ENCODE assay signal across 19 cellular contexts in the genomic region with DNA sequence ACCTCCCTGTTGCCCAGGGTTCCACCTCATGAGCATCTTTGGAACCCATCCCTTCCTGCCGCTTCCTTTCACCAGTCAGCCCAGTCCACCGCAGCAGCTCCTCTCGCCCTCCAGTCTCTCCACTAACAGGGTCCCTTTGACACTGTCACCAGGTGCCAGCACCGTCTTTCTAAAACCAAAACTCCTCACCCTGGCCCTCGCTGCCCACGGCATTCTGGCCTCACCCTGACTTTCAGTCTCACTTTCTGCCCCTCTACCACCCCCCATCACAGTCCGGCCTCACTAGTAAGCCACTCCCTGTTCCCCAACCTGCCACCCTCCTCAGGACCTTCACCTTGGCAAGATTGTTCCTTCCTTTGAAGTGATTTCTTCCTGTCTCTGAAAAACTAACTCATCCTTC.
"Had no signal": no experiment of that assay in that cellular context is flagged by ENCODE, and none has a peak within 500 bp of the region (broad histone marks: within the 10 kb centered on the region; RNA-seq: fewer than 3 reads in every experiment).

No MANE protein-coding gene starts in this region.

- H3K27ac ChIP-seq: body of pancreas, lower lobe of right lung, parathyroid adenoma, right lobe of liver had no signal

- H3K27ac Mint-ChIP-seq: activated naive CD4-positive, alpha-beta T cell treated with anti-CD3 and anti-CD28 coated beads, Interleukin-2, amount 50 U/mL, for 24 hours had no signal

- H3K36me3 Mint-ChIP-seq: activated naive CD4-positive, alpha-beta T cell treated with anti-CD3 and anti-CD28 coated beads, Interleukin-2, amount 50 U/mL, for 24 hours; natural killer cell had no signal

- DNase-seq: activated CD8-positive, alpha-beta memory T cell treated with anti-CD3 and anti-CD28 coated beads, Interleukin-2, amount 50 U/mL, for 4 hours; activated effector memory CD4-positive, alpha-beta T cell treated with anti-CD3 and anti-CD28 coated beads, Interleukin-2, amount 50 U/mL, for 16 hours; activated T-cell treated with anti-CD3 and anti-CD28 coated beads, Interleukin-2, amount 50 U/mL, for 4 hours; body of pancreas; caudate nucleus; erythroblast; foreskin melanocyte; hypothalamus; islet precursor cell; lower lobe of right lung; natural killer cell; right lobe of liver; small intestine; stimulated activated CD4-positive, alpha-beta T cell treated with anti-CD3 and anti-CD28 coated beads, Interleukin-15, amount 100 ng/mL, for 24 hours; stimulated activated CD4-positive, alpha-beta T cell treated with anti-CD3 and anti-CD28 coated beads, Interleukin-2, amount 100 ng/mL, for 48 hours had no signal

- H3K9me3 ChIP-seq: body of pancreas, lower lobe of right lung, right lobe of liver had no signal

- H3K4me3 Mint-ChIP-seq: activated naive CD4-positive, alpha-beta T cell treated with anti-CD3 and anti-CD28 coated beads, Interleukin-2, amount 50 U/mL, for 24 hours; activated T-cell treated with anti-CD3 and anti-CD28 coated beads, Interleukin-2, amount 50 U/mL, for 4 hours; natural killer cell had no signal

- H3K9me3 Mint-ChIP-seq: activated naive CD4-positive, alpha-beta T cell treated with anti-CD3 and anti-CD28 coated beads, Interleukin-2, amount 50 U/mL, for 24 hours; activated T-cell treated with anti-CD3 and anti-CD28 coated beads, Interleukin-2, amount 50 U/mL, for 4 hours; natural killer cell had no signal

- ATAC-seq: activated T-cell treated with anti-CD3 and anti-CD28 coated beads, Interleukin-2, amount 50 U/mL, for 4 hours; body of pancreas; lower lobe of right lung; natural killer cell; right lobe of liver had no signal

- H3K27me3 ChIP-seq: body of pancreas, right lobe of liver had no signal

- FAIRE-seq: colon, small intestine, TTC549 had no signal

- H3K9ac ChIP-seq: parathyroid adenoma had no signal

- H3K27me3 Mint-ChIP-seq: activated naive CD4-positive, alpha-beta T cell treated with anti-CD3 and anti-CD28 coated beads, Interleukin-2, amount 50 U/mL, for 24 hours had no signal

- H2AFZ ChIP-seq: parathyroid adenoma had no signal
